In the genomic region with DNA sequence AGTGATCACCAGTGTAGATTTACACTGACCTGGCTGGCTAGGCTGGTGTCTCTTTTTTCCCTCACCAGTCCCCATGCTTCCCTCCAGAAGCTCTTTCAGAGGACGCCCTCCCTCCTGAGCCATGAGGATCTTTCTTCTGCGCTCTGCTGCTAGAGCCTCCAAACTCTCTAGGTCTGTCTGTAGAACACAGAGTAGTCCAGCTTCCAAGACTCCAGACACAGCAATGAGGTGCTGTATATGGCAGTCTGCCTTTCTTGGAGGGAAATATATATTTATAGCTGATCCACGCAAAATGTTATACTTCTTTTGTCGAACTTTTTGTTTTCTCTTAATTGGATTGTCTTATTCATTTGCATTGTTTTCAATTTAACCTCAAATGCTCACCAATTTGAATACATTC, we compare ENCODE assay signal across 18 cellular contexts.
DNase-seq lines count a peak whose midpoint lies in the region; ATAC-seq and TF ChIP-seq lines count a peak whose summit lies in the region.
"Had no signal": no experiment of that assay in that cellular context is flagged by ENCODE, and none has a peak within 500 bp of the region (broad histone marks: within the 10 kb centered on the region; RNA-seq: fewer than 3 reads in every experiment).

No MANE protein-coding gene starts in this region.

- in situ Hi-C loops in ACHN (cut with HindIII; ENCODE audit: low pct_ligation_motif_present, low pct_unique_long_range_greater_than_20kb, low sequenced_read_pairs): no loop called here

- no peak overlapping the region for H3K9ac ChIP-seq in Karpas-422 (ENCODE audit: low read length)
- no peak overlapping the region for H3K9ac ChIP-seq in neural progenitor cell
- H3K9ac ChIP-seq: BLaER1 treated with 17β-estradiol and CSF1 and Interleukin-3, amounts not matched to agents 10 nM and 100 nM had no signal

- no peak overlapping the region for H3K4me2 ChIP-seq in Karpas-422 (ENCODE audit: low read depth, low read length, poor library complexity, severe bottlenecking)
- H3K4me2 ChIP-seq in neural progenitor cell: no peak overlapping the region
- H3K4me2 ChIP-seq: BLaER1 treated with 17β-estradiol and CSF1 and Interleukin-3, amounts not matched to agents 10 nM and 100 nM; GM23338 had no signal

- H3F3A ChIP-seq in neural progenitor cell (ENCODE audit: low read depth): peaks cover 7% of the 10 kb centered on the region

- peak overlapping the region; percentile 33; the same call in 1 of the 2 replicates for H2AFZ ChIP-seq in Karpas-422 (ENCODE audit: low read length)
- H2AFZ ChIP-seq in neural progenitor cell (replicated peaks): peak overlapping the region; percentile 21
- H2AFZ ChIP-seq: GM23338 had no signal

- no peak overlapping the region for H3K4me3 ChIP-seq in Karpas-422 (ENCODE audit: low read length)
- H3K4me3 ChIP-seq in neural progenitor cell: no peak overlapping the region
- no peak overlapping the region for H3K4me3 ChIP-seq in aorta (ENCODE audit: low read length in 2 of 2)
- H3K4me3 ChIP-seq: BLaER1 treated with 17β-estradiol and CSF1 and Interleukin-3, amounts not matched to agents 10 nM and 100 nM; GM23338; HAP-1 had no signal

- H3K79me2 ChIP-seq in Karpas-422 (ENCODE audit: low read length): no peaks in the 10 kb centered on the region
- no peaks in the 10 kb centered on the region for H3K79me2 ChIP-seq in neural progenitor cell (ENCODE audit: low read depth)

- no peaks in the 10 kb centered on the region for H3K9me2 ChIP-seq in Karpas-422 (replicated peaks; ENCODE audit: insufficient read depth, low read length)

- H3K36me3 Mint-ChIP-seq in neural progenitor cell: peaks cover 1% of the 10 kb centered on the region
- H3K36me3 Mint-ChIP-seq: CD14-positive monocyte had no signal

- H3K4me1 ChIP-seq in Karpas-422 (ENCODE audit: low read length): peaks cover 27% of the 10 kb centered on the region
- peaks cover 17% of the 10 kb centered on the region for H3K4me1 ChIP-seq in neural progenitor cell
- no peaks in the 10 kb centered on the region for H3K4me1 ChIP-seq in aorta (ENCODE audit: control insufficient read depth in 1 of 2, insufficient read depth in 2 of 2, low read length in 2 of 2)
- H3K4me1 ChIP-seq: BE2C; BLaER1 treated with 17β-estradiol and CSF1 and Interleukin-3, amounts not matched to agents 10 nM and 100 nM; HAP-1 had no signal

- H3K36me3 ChIP-seq in Karpas-422 (ENCODE audit: insufficient read depth, low read length) (no peaks in the 10 kb centered on the region), neural progenitor cell (no peaks in the 10 kb centered on the region), aorta (ENCODE audit: control insufficient read depth in 1 of 2, insufficient read depth in 2 of 2, low read length in 1 of 2) (no peaks in the 10 kb centered on the region)
- H3K36me3 ChIP-seq: BE2C; BLaER1 treated with 17β-estradiol and CSF1 and Interleukin-3, amounts not matched to agents 10 nM and 100 nM; HAP-1 had no signal

- H3K27ac ChIP-seq in Karpas-422 (ENCODE audit: low read length) (no peak overlapping the region), neural progenitor cell (no peak overlapping the region), aorta (ENCODE audit: low read depth in 1 of 2, low read length in 2 of 2) (no peak overlapping the region)
- H3K27ac ChIP-seq: BLaER1 treated with 17β-estradiol and CSF1 and Interleukin-3, amounts not matched to agents 10 nM and 100 nM had no signal

- H4K20me1 ChIP-seq in Karpas-422 (ENCODE audit: insufficient read depth, low read depth, low read length) (no peaks in the 10 kb centered on the region), neural progenitor cell (ENCODE audit: low read depth) (no peaks in the 10 kb centered on the region)
- H4K20me1 ChIP-seq: BLaER1 treated with 17β-estradiol and CSF1 and Interleukin-3, amounts not matched to agents 10 nM and 100 nM had no signal

- H3K4me1 Mint-ChIP-seq in neural progenitor cell: peaks cover 22% of the 10 kb centered on the region
- H3K4me1 Mint-ChIP-seq: CD14-positive monocyte; CD8-positive, alpha-beta memory T cell had no signal

- no peak overlapping the region for H3K27ac Mint-ChIP-seq in neural progenitor cell
- H3K27ac Mint-ChIP-seq: CD14-positive monocyte; CD4-positive, alpha-beta T cell; CD8-positive, alpha-beta memory T cell; GM23338 had no signal

- WGBS in aorta, 2 donors: 81% methylated on average over 4 of the region's 4 CpGs

- intact Hi-C loops in aorta (cut with DNase I): no loop called here

- no peaks in the 10 kb centered on the region for H3K9me3 ChIP-seq in Karpas-422 (ENCODE audit: low read length)
- H3K9me3 ChIP-seq in neural progenitor cell (ENCODE audit: low read depth): no peaks in the 10 kb centered on the region
- H3K9me3 ChIP-seq in aorta (ENCODE audit: control insufficient read depth, low read length): no peaks in the 10 kb centered on the region
- H3K9me3 ChIP-seq: BE2C; BLaER1 treated with 17β-estradiol and CSF1 and Interleukin-3, amounts not matched to agents 10 nM and 100 nM; HAP-1 had no signal

- DNase-seq in Karpas-422 (no peak), neural progenitor cell (ENCODE audit: low spot score) (no peak), aorta (no peak), AG20443 (ENCODE audit: low spot score) (no peak), SW 1271 (lab: John Stamatoyannopoulos, UW) (no peak), ACHN (no peak)
- DNase-seq: AML-193; BE2C; CD4-positive, alpha-beta T cell; CD8-positive, alpha-beta memory T cell; DMS 273 treated with DMSO at 0.1 percent for 48 hours; DMS53; DMS79 treated with DMSO at 0.1 percent for 48 hours; GF-D8 had no signal

- H3K4me3 Mint-ChIP-seq in neural progenitor cell: no peak overlapping the region
- H3K4me3 Mint-ChIP-seq: CD14-positive monocyte; CD4-positive, alpha-beta T cell; CD8-positive, alpha-beta memory T cell; GM23338 had no signal

- ATAC-seq in aorta (ENCODE audit: low FRiP score): peak; percentile 48
- ATAC-seq: GM23338 had no signal

- peaks cover 4% of the 10 kb centered on the region for H3K9me3 Mint-ChIP-seq in neural progenitor cell
- H3K9me3 Mint-ChIP-seq: GM23338 had no signal

- H3K27me3 ChIP-seq in Karpas-422 (ENCODE audit: low read length): no peaks in the 10 kb centered on the region
- H3K27me3 ChIP-seq in neural progenitor cell: no peaks in the 10 kb centered on the region
- no peaks in the 10 kb centered on the region for H3K27me3 ChIP-seq in aorta (ENCODE audit: control insufficient read depth in 1 of 2, insufficient read depth in 2 of 2, low read length in 1 of 2)
- H3K27me3 ChIP-seq: BE2C; BLaER1 treated with 17β-estradiol and CSF1 and Interleukin-3, amounts not matched to agents 10 nM and 100 nM had no signal

- H3K27me3 Mint-ChIP-seq in neural progenitor cell (ENCODE audit: insufficient read depth, low read depth): no peaks in the 10 kb centered on the region
- H3K27me3 Mint-ChIP-seq: CD4-positive, alpha-beta T cell; CD8-positive, alpha-beta memory T cell had no signal

- TF ChIP-seq CTCF in neural progenitor cell (IDR thresholded peaks at IDR 0.05): no peak
